In the genomic region with DNA sequence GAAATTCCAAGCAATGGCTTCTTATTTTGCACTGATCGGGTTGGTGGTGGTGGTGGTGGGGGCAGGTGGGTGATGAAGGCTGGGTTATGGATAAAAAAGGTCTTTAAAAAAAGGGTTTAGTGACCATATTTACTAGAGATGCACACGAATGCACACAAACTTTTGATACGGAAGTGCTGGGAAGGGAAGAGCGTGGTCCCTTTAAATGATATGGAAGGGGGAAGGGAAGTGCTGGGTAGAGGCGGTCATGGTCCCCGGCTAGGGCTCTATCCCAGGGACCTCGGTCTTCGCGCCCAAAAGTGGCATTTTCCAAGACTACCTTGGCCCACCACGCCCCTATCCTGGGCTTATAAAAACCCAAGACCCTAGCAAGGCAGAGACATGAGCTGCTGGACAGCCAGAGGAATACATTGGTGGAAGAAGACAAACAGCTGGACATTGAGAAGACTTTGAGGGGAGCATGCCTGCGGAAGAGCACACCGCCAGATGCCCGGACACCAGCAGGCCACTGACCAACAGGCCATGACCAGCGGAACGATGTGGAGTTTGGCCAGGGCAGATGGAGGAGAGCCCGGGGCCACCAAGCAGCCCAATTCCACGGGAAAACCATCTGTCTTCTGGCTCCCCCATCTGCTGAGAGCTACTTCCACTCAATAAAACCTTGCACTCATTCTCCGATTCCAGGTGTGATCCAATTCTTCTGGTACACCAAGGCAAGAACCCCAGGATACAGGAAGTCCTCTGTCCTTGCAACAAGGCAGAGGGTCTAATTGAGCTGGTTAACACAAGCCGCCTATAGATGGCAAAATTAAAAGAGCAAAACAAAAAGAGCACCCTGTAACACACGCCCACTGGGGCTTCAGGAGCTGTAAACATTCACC, we compare ENCODE assay signal across 13 cellular contexts.
DNase-seq lines count a peak whose midpoint lies in the region; ATAC-seq, FAIRE-seq and TF ChIP-seq lines count a peak whose summit lies in the region.
"Had no signal": no experiment of that assay in that cellular context is flagged by ENCODE, and none has a peak within 500 bp of the region (broad histone marks: within the 10 kb centered on the region; RNA-seq: fewer than 3 reads in every experiment).

No MANE protein-coding gene starts in this region.

- no peak for FAIRE-seq in HepG2 (lab: Jason Lieb, UNC)

- peak overlapping the region; percentile 88 for H3K4me3 Mint-ChIP-seq in activated naive CD8-positive, alpha-beta T cell treated with anti-CD3 and anti-CD28 coated beads, Interleukin-2, amount 10 ng/mL, durations not matched to agents 7 days and 5 days
- H3K4me3 Mint-ChIP-seq in HFFc6: no peak overlapping the region
- H3K4me3 Mint-ChIP-seq: mesothelial cell of epicardium had no signal

- peak; percentile 64 for ATAC-seq in HepG2
- ATAC-seq in right lobe of liver: no peak
- peak; percentile 38 for ATAC-seq in activated naive CD8-positive, alpha-beta T cell treated with anti-CD3 and anti-CD28 coated beads, Interleukin-2, amount 10 ng/mL, durations not matched to agents 7 days and 5 days (ENCODE audit: low read depth)
- no peak for ATAC-seq in GM21619 (IDR thresholded peaks at IDR 0.05; ENCODE audit: unreplicated experiment)
- ATAC-seq: heart right ventricle had no signal

- no peak overlapping the region for H2AFZ ChIP-seq in HepG2 (ENCODE audit: low read length)

- no TSS peak for BruUV-seq in HepG2 (replicated peaks; lab: Mats Ljungman, UMichigan)

- no peak for TF ChIP-seq RAD21 in HepG2 (CRISPR knock-in tag; IDR thresholded peaks at IDR 0.05)

- H3K4me2 ChIP-seq in HepG2 (ENCODE audit: low read depth, low read length): peak overlapping the region; percentile 25; the same call in 1 of the 2 replicates

- H3K4me3 ChIP-seq in HepG2 (replicated peaks in 1 of 3; ENCODE audit: insufficient read depth in 1 of 3, low read depth in 2 of 3, low read length in 3 of 3) (peak overlapping the region in 1 of 3 experiments; percentile 22; a peak in 1 of 6 replicates), right lobe of liver (no peak overlapping the region), NB4 (ENCODE audit: low read depth, low read length) (peak overlapping the region; percentile 56), stomach (peak overlapping the region in 2 of 4 donors; percentile 3 to 6)

- POLR2A ChIA-PET in HepG2 (lab: Yijun Ruan, JAX): no interaction called here
- POLR2A ChIA-PET in activated naive CD8-positive, alpha-beta T cell treated with anti-CD3 and anti-CD28 coated beads, Interleukin-2, amount 10 ng/mL, durations not matched to agents 7 days and 5 days (lab: Charles Lee): no interaction called here

- in situ Hi-C loops in HepG2 (cut with HindIII; ENCODE audit: extremely low pct_ligation_motif_present, low pct_unique_long_range_greater_than_20kb): no loop called here

- H3K36me3 Mint-ChIP-seq in activated naive CD8-positive, alpha-beta T cell treated with anti-CD3 and anti-CD28 coated beads, Interleukin-2, amount 10 ng/mL, durations not matched to agents 7 days and 5 days: peaks cover 3% of the 10 kb centered on the region
- no peaks in the 10 kb centered on the region; the same call in 1 of the 2 replicates for H3K36me3 Mint-ChIP-seq in HFFc6 (ENCODE audit: low read depth)
- H3K36me3 Mint-ChIP-seq: mesothelial cell of epicardium had no signal

- peak overlapping the region; percentile 89 for H3K27ac Mint-ChIP-seq in activated naive CD8-positive, alpha-beta T cell treated with anti-CD3 and anti-CD28 coated beads, Interleukin-2, amount 10 ng/mL, durations not matched to agents 7 days and 5 days
- no peak overlapping the region for H3K27ac Mint-ChIP-seq in HFFc6
- H3K27ac Mint-ChIP-seq: mesothelial cell of epicardium had no signal

- TF ChIP-seq CTCF in HepG2 (CRISPR knock-in tag; IDR thresholded peaks at IDR 0.05) (no peak), right lobe of liver (IDR thresholded peaks at IDR 0.05) (no peak), NB4 (IDR thresholded peaks at IDR 0.05; ENCODE audit: low read depth, low read length) (no peak), stomach (IDR thresholded peaks at IDR 0.05) (no peak), HFFc6 (IDR thresholded peaks at IDR 0.05) (no peak)

- H3K27ac ChIP-seq in HepG2 (ENCODE audit: extremely low read length, insufficient read depth, low read length): no peak overlapping the region
- no peak overlapping the region for H3K27ac ChIP-seq in right lobe of liver
- H3K27ac ChIP-seq in stomach: no peak overlapping the region
- H3K27ac ChIP-seq: heart right ventricle, WERI-Rb-1 had no signal

- H3K4me1 Mint-ChIP-seq in activated naive CD8-positive, alpha-beta T cell treated with anti-CD3 and anti-CD28 coated beads, Interleukin-2, amount 10 ng/mL, durations not matched to agents 7 days and 5 days: peaks cover 11% of the 10 kb centered on the region
- no peaks in the 10 kb centered on the region for H3K4me1 Mint-ChIP-seq in HFFc6 (ENCODE audit: low read depth)
- H3K4me1 Mint-ChIP-seq: mesothelial cell of epicardium had no signal

- TF ChIP-seq EP300 in HepG2 (IDR thresholded peaks at IDR 0.05; ENCODE audit: low read depth in 2 of 2, low read length in 2 of 2) (no peak), HepG2 (CRISPR knock-in tag; IDR thresholded peaks at IDR 0.05; ENCODE audit: borderline replicate concordance) (no peak), stomach (IDR thresholded peaks at IDR 0.05) (no peak)

- no peak overlapping the region for H3K9ac ChIP-seq in HepG2 (ENCODE audit: insufficient read depth, low read depth, low read length)

- H3K79me2 ChIP-seq in HepG2 (ENCODE audit: insufficient read depth, low read length): no peaks in the 10 kb centered on the region

- CTCF ChIA-PET in HepG2 (lab: Yijun Ruan, JAX; ENCODE audit: low intra/inter-chr PET ratio, low total read pairs): no interaction called here

- H3K27me3 Mint-ChIP-seq in activated naive CD8-positive, alpha-beta T cell treated with anti-CD3 and anti-CD28 coated beads, Interleukin-2, amount 10 ng/mL, durations not matched to agents 7 days and 5 days: no peaks in the 10 kb centered on the region
- no peaks in the 10 kb centered on the region for H3K27me3 Mint-ChIP-seq in HFFc6 (ENCODE audit: insufficient read depth)

- H3K27me3 ChIP-seq in HepG2 (ENCODE audit: control insufficient read depth in 1 of 2, insufficient read depth in 2 of 2, low read length in 2 of 2) (no peaks in the 10 kb centered on the region; a peak in 1 of 5 replicates), right lobe of liver (no peaks in the 10 kb centered on the region), stomach (no peaks in the 10 kb centered on the region)
- H3K27me3 ChIP-seq: heart right ventricle had no signal

- H3K9me3 Mint-ChIP-seq in activated naive CD8-positive, alpha-beta T cell treated with anti-CD3 and anti-CD28 coated beads, Interleukin-2, amount 10 ng/mL, durations not matched to agents 7 days and 5 days: no peaks in the 10 kb centered on the region
- peaks cover 18% of the 10 kb centered on the region for H3K9me3 Mint-ChIP-seq in HFFc6

- 54% methylated on average over 14 of the region's 20 CpGs for WGBS in HepG2 (ENCODE audit: low lambda C conversion rate)
- WGBS in right lobe of liver (ENCODE audit: insufficient coverage, low coverage, low lambda C conversion rate, missing lambda C conversion rate): 80% methylated on average over 19 of the region's 20 CpGs
- 84 to 89% (median 88%) methylated on average over 18 to 20 of the region's 20 CpGs for WGBS in stomach, 5 donors

- DNase-seq in HepG2 (ENCODE audit: low spot score): no peak
- no peak for DNase-seq in right lobe of liver
- no peak for DNase-seq in NB4 (ENCODE audit: low read depth)
- no peak for DNase-seq in activated naive CD8-positive, alpha-beta T cell treated with anti-CD3 and anti-CD28 coated beads, Interleukin-2, amount 10 ng/mL, durations not matched to agents 7 days and 5 days
- DNase-seq in H4 (ENCODE audit: low spot score): no peak
- no peak for DNase-seq in stomach
- DNase-seq in HFFc6: no peak
- DNase-seq: heart right ventricle, NCI-H2171, SHP77 treated with DMSO at 0.1 percent for 48 hours, WERI-Rb-1 had no signal

- H3K4me1 ChIP-seq in HepG2 (ENCODE audit: insufficient read depth, low read length) (no peaks in the 10 kb centered on the region), right lobe of liver (no peaks in the 10 kb centered on the region), stomach (no peaks in the 10 kb centered on the region)
- H3K4me1 ChIP-seq: heart right ventricle had no signal

- H4K20me1 ChIP-seq in HepG2 (ENCODE audit: insufficient read depth, low read length): no peaks in the 10 kb centered on the region

- H3K9me3 ChIP-seq in HepG2 (ENCODE audit: low read length): peaks cover 29% of the 10 kb centered on the region
- no peaks in the 10 kb centered on the region for H3K9me3 ChIP-seq in right lobe of liver
- H3K9me3 ChIP-seq in stomach: no peaks in the 10 kb centered on the region
- H3K9me3 ChIP-seq: heart right ventricle had no signal

- TF ChIP-seq POLR2A in HepG2 (IDR thresholded peaks at IDR 0.05; ENCODE audit: insufficient read depth in 1 of 2, low read depth in 2 of 2, low read length in 2 of 2) (no peak), right lobe of liver (IDR thresholded peaks at IDR 0.05) (no peak), NB4 (IDR thresholded peaks at IDR 0.05; ENCODE audit: extremely low read depth, insufficient read length) (no peak), stomach (IDR thresholded peaks at IDR 0.05) (no peak)

- intact Hi-C loops in HepG2 (cut with micrococcal nuclease; ENCODE audit: unreplicated experiment): no loop called here
- intact Hi-C loops in right lobe of liver (cut with DNase I): no loop called here
- intact Hi-C loops in stomach (cut with DNase I; ENCODE audit: low total_unique reads): no loop called here

- H3K36me3 ChIP-seq in HepG2 (replicated peaks in 1 of 2; ENCODE audit: control insufficient read depth in 1 of 2, insufficient read depth in 2 of 2, low read length in 2 of 2) (no peaks in the 10 kb centered on the region), right lobe of liver (no peaks in the 10 kb centered on the region), stomach (no peaks in the 10 kb centered on the region)
- H3K36me3 ChIP-seq: heart right ventricle, WERI-Rb-1 had no signal

TF ChIP-seq in HepG2, 621 proteins besides CTCF, POLR2A, EP300 and RAD21 (continues in another document):
- TF ChIP-seq ZKSCAN5 (CRISPR knock-in tag; IDR thresholded peaks at IDR 0.05): no peak
- no peak for TF ChIP-seq SOX5 (CRISPR knock-in tag; IDR thresholded peaks at IDR 0.05; ENCODE audit: borderline replicate concordance)
- TF ChIP-seq, protein P1, sequence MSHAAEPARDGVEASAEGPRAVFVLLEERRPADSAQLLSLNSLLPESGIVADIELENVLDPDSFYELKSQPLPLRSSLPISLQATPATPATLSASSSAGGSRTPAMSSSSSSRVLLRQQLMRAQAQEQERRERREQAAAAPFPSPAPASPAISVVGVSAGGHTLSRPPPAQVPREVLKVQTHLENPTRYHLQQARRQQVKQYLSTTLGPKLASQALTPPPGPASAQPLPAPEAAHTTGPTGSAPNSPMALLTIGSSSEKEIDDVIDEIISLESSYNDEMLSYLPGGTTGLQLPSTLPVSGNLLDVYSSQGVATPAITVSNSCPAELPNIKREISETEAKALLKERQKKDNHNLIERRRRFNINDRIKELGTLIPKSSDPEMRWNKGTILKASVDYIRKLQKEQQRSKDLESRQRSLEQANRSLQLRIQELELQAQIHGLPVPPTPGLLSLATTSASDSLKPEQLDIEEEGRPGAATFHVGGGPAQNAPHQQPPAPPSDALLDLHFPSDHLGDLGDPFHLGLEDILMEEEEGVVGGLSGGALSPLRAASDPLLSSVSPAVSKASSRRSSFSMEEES (CRISPR knock-in tag; IDR thresholded peaks at IDR 0.05): no peak
- no peak for TF ChIP-seq NFATC3 (CRISPR knock-in tag; IDR thresholded peaks at IDR 0.05)

Comparison
In these comparisons a context has a peak if more than half of its experiments do, and no peak if none do; other contexts are left out.
1. ATAC-seq: peak in HepG2 (single experiment) and activated naive CD8-positive, alpha-beta T cell treated with anti-CD3 and anti-CD28 coated beads, Interleukin-2, amount 10 ng/mL, durations not matched to agents 7 days and 5 days (single experiment); none in right lobe of liver (0 of 4) and GM21619 (single experiment).